ENCODE assay signal across 1 cellular context in genomic region chrX:6363193-6363592, GRCh38.
TF ChIP-seq lines count a peak whose summit lies in the region.

No MANE protein-coding gene starts in this region.

TF ChIP-seq in GM23338, 12 proteins besides CTCF, POLR2A, EP300 and RAD21 (continued from another document):
- TF ChIP-seq, protein P1, sequence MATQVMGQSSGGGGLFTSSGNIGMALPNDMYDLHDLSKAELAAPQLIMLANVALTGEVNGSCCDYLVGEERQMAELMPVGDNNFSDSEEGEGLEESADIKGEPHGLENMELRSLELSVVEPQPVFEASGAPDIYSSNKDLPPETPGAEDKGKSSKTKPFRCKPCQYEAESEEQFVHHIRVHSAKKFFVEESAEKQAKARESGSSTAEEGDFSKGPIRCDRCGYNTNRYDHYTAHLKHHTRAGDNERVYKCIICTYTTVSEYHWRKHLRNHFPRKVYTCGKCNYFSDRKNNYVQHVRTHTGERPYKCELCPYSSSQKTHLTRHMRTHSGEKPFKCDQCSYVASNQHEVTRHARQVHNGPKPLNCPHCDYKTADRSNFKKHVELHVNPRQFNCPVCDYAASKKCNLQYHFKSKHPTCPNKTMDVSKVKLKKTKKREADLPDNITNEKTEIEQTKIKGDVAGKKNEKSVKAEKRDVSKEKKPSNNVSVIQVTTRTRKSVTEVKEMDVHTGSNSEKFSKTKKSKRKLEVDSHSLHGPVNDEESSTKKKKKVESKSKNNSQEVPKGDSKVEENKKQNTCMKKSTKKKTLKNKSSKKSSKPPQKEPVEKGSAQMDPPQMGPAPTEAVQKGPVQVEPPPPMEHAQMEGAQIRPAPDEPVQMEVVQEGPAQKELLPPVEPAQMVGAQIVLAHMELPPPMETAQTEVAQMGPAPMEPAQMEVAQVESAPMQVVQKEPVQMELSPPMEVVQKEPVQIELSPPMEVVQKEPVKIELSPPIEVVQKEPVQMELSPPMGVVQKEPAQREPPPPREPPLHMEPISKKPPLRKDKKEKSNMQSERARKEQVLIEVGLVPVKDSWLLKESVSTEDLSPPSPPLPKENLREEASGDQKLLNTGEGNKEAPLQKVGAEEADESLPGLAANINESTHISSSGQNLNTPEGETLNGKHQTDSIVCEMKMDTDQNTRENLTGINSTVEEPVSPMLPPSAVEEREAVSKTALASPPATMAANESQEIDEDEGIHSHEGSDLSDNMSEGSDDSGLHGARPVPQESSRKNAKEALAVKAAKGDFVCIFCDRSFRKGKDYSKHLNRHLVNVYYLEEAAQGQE (IDR thresholded peaks at IDR 0.05; ENCODE audit: unreplicated experiment), result no peak
- no peak for TF ChIP-seq EZH2 (IDR thresholded peaks at IDR 0.05; ENCODE audit: low read depth, unreplicated experiment)
- TF ChIP-seq, protein P2, sequence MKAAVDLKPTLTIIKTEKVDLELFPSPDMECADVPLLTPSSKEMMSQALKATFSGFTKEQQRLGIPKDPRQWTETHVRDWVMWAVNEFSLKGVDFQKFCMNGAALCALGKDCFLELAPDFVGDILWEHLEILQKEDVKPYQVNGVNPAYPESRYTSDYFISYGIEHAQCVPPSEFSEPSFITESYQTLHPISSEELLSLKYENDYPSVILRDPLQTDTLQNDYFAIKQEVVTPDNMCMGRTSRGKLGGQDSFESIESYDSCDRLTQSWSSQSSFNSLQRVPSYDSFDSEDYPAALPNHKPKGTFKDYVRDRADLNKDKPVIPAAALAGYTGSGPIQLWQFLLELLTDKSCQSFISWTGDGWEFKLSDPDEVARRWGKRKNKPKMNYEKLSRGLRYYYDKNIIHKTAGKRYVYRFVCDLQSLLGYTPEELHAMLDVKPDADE (IDR thresholded peaks at IDR 0.05), result no peak
- no peak for TF ChIP-seq POLR2AphosphoS5 (IDR thresholded peaks at IDR 0.05; ENCODE audit: low read depth)
